Comparison of ENCODE assay signal across 8 cellular contexts in genomic region chr4:39458505-39459300, GRCh38. TPM values are rescaled to one million over a fixed set of nuclear protein-coding genes. Genes with fewer than 3 reads are reported as not detected.
DNase-seq lines count a peak whose midpoint lies in the region; ATAC-seq and TF ChIP-seq lines count a peak whose summit lies in the region.

TSS of gene LIAS (plus strand) at chr4:39459056. CDS start at chr4:39459118, 62 bp downstream.
TSS of gene RPL9 (minus strand) at chr4:39458922. CDS start at chr4:39458439, 483 bp downstream.

- H3K36me3 Mint-ChIP-seq in CD8-positive, alpha-beta memory T cell, result peaks cover 5 to 70% (median 22%) of the 10 kb centered on the region in 3 donors

- H3K27ac ChIP-seq in CD8-positive, alpha-beta memory T cell (ENCODE audit: low read depth, low read length), result peak within 1 kb of the TSS; percentile 99
- peak within 1 kb of the TSS; percentile 98 for H3K27ac ChIP-seq in lower lobe of right lung

- intact Hi-C loops in lower lobe of right lung (cut with DNase I), result no loop called here

- H3K27me3 Mint-ChIP-seq in CD8-positive, alpha-beta memory T cell, result no peaks in the 10 kb centered on the region

- peaks cover 26% of the 10 kb centered on the region for H3K4me1 ChIP-seq in CD8-positive, alpha-beta memory T cell (ENCODE audit: insufficient read depth, low read length)
- peaks cover 27% of the 10 kb centered on the region for H3K4me1 ChIP-seq in lower lobe of right lung

- peak within 1 kb of the TSS; percentile 99 to 100 (median 100) for H3K27ac Mint-ChIP-seq in CD8-positive, alpha-beta memory T cell

- H3K4me3 ChIP-seq in CD8-positive, alpha-beta memory T cell (ENCODE audit: low read length), result peak within 1 kb of the TSS; percentile 85
- peak within 1 kb of the TSS; percentile 88 for H3K4me3 ChIP-seq in lower lobe of right lung

- no peaks in the 10 kb centered on the region for H3K27me3 ChIP-seq in CD8-positive, alpha-beta memory T cell (ENCODE audit: insufficient read depth, low read length, poor library complexity, severe bottlenecking)
- no peaks in the 10 kb centered on the region for H3K27me3 ChIP-seq in lower lobe of right lung (ENCODE audit: low read depth)

- DNase-seq in CD8-positive, alpha-beta memory T cell, result peak; percentile 81 to 97 (median 93)
- DNase-seq in HS-5 (ENCODE audit: low read depth) (peak; percentile 95), lower lobe of right lung (peak; percentile 95)
- peak; percentile 79 for DNase-seq in NK-92 treated with Interleukin-12 subunit alpha and Interleukin-12 subunit beta, amount 100 ng/mL, for 24 hours (lab: John Stamatoyannopoulos, UW)
- peak; percentile 96 for DNase-seq in activated CD8-positive, alpha-beta memory T cell treated with anti-CD3 and anti-CD28 coated beads for 24 hours
- DNase-seq in effector CD4-positive, alpha-beta T cell, result peak; percentile 90
- peak; percentile 84 to 91 (median 89) for DNase-seq in stimulated activated CD4-positive, alpha-beta T cell treated with anti-CD3 and anti-CD28 coated beads, TNF-alpha, amount 100 ng/mL, for 24 hours (ENCODE audit: low read depth in 3 of 3)

- H3K9me3 ChIP-seq in CD8-positive, alpha-beta memory T cell (ENCODE audit: low read length), result no peaks in the 10 kb centered on the region
- no peaks in the 10 kb centered on the region for H3K9me3 ChIP-seq in lower lobe of right lung

- POLR2A ChIA-PET in CD8-positive, alpha-beta memory T cell (lab: Charles Lee), result interaction anchor here (0.5 to 3.2 kb wide), 12 partner anchors 8 to 413 kb away, joined by 3 to 25 read pairs (median 4); partner anchors contain the start of genes RFC1, SMIM14, UBE2K and UGDH

- ATAC-seq in GM19468 (IDR thresholded peaks at IDR 0.05; ENCODE audit: extremely low read depth, unreplicated experiment) (peak; percentile 90), lower lobe of right lung (peak; percentile 97 to 98)

- no peaks in the 10 kb centered on the region for H3K9me3 Mint-ChIP-seq in CD8-positive, alpha-beta memory T cell

- TF ChIP-seq CTCF in lower lobe of right lung (IDR thresholded peaks at IDR 0.05), result no peak

- H3K4me1 Mint-ChIP-seq in CD8-positive, alpha-beta memory T cell, result peaks cover 38 to 57% (median 57%) of the 10 kb centered on the region in 3 donors

- CTCF ChIA-PET in CD8-positive, alpha-beta memory T cell (lab: Charles Lee), result interaction anchor here (0.6 to 2.4 kb wide), 7 partner anchors 10 to 523 kb away, joined by 3 to 14 read pairs (median 4); partner anchors contain the start of genes PDS5A, RFC1 and UBE2K

- peak within 1 kb of the TSS; percentile 91 to 99 (median 98) for H3K4me3 Mint-ChIP-seq in CD8-positive, alpha-beta memory T cell

- peaks cover 25% of the 10 kb centered on the region for H3K36me3 ChIP-seq in CD8-positive, alpha-beta memory T cell (ENCODE audit: insufficient read depth, low read length)
- peaks cover 67% of the 10 kb centered on the region for H3K36me3 ChIP-seq in lower lobe of right lung

RNA-seq across cellular contexts. Expression of gene LIAS, which starts in this region (rescaled TPM):
- 10 to 100 TPM; 34.0 to 38.0 TPM for total RNA-seq in CD8-positive, alpha-beta memory T cell
- 13.0 TPM for polyA plus RNA-seq in CD8-positive, alpha-beta memory T cell
- 13.7 TPM for total RNA-seq in lower lobe of right lung

RNA-seq across cellular contexts. Expression of gene RPL9, which starts in this region (rescaled TPM):
- 1,000 to 10,000 TPM; 1,627 to 1,651 TPM for total RNA-seq in CD8-positive, alpha-beta memory T cell
- polyA plus RNA-seq in CD8-positive, alpha-beta memory T cell, result 1,921 TPM
- 1,277 TPM for total RNA-seq in lower lobe of right lung

Comparison
In these comparisons a context has a peak if more than half of its experiments do, and no peak if none do; other contexts are left out.
1. Peak in every context shown above with its lines: DNase-seq, ATAC-seq, H3K4me3 ChIP-seq and H3K27ac ChIP-seq.